ENCODE assay signal across 1 cellular context in the genomic region with DNA sequence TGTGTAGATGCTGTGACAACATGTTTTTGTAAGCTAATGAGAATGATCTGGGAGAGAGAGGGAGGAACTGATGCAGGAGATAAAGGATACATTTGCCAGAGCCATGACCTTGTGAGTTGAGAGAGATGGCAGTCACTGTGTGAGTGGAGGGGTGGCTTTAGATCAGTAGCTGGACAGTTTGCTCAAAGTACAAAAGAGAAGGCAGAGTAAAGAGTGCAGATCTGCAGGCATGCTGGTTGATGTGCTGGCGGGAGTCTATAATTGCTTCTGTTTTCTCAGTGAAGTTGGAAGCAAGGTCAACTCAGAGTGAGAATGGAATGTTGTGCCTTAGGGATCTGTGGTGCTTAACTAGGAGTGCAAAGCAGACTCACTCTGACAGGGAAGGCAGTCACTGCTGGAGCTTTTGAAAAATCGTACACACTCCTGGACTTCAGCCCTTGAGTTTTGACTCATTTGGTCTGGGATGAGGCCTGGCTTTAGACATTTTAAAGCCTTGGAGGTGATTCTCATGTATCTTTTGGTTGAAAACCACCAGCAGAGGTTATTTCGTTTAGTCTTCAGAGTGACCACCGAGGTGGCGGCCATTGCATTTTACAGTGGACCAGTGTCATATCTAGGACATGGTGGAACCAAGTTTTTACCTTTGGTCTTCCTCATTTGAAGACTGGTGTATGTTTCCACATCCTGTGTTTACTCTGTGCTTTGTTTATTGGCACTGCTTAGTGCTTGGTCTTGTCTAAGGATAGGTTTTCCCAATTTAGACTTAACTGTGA.
TF ChIP-seq lines count a peak whose summit lies in the region.

No MANE protein-coding gene starts in this region.

TF ChIP-seq in liver, 16 proteins besides CTCF, POLR2A, EP300 and RAD21 (continued from another document):
- TF ChIP-seq, protein P1, sequence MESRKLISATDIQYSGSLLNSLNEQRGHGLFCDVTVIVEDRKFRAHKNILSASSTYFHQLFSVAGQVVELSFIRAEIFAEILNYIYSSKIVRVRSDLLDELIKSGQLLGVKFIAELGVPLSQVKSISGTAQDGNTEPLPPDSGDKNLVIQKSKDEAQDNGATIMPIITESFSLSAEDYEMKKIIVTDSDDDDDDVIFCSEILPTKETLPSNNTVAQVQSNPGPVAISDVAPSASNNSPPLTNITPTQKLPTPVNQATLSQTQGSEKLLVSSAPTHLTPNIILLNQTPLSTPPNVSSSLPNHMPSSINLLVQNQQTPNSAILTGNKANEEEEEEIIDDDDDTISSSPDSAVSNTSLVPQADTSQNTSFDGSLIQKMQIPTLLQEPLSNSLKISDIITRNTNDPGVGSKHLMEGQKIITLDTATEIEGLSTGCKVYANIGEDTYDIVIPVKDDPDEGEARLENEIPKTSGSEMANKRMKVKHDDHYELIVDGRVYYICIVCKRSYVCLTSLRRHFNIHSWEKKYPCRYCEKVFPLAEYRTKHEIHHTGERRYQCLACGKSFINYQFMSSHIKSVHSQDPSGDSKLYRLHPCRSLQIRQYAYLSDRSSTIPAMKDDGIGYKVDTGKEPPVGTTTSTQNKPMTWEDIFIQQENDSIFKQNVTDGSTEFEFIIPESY (IDR thresholded peaks at IDR 0.05), result no peak
- TF ChIP-seq RXRA (IDR thresholded peaks at IDR 0.05), result peak; percentile 51 to 67
- peak; percentile 40 for TF ChIP-seq NR2F2 (IDR thresholded peaks at IDR 0.05)
- TF ChIP-seq, protein P2, sequence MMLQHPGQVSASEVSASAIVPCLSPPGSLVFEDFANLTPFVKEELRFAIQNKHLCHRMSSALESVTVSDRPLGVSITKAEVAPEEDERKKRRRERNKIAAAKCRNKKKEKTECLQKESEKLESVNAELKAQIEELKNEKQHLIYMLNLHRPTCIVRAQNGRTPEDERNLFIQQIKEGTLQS (IDR thresholded peaks at IDR 0.05), result no peak
- TF ChIP-seq FOXA2 (IDR thresholded peaks at IDR 0.05), result peak; percentile 88
- no peak for TF ChIP-seq HNF4G (IDR thresholded peaks at IDR 0.05)
- TF ChIP-seq YY1 (IDR thresholded peaks at IDR 0.05), result peak; percentile 67
- TF ChIP-seq, protein P3, sequence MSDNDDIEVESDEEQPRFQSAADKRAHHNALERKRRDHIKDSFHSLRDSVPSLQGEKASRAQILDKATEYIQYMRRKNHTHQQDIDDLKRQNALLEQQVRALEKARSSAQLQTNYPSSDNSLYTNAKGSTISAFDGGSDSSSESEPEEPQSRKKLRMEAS (IDR thresholded peaks at IDR 0.05), result no peak
- TF ChIP-seq FOXA1 (IDR thresholded peaks at IDR 0.05), result peak; percentile 91
- peak; percentile 65 to 68 for TF ChIP-seq HNF4A (conservative IDR thresholded peaks at IDR 0.05)
